Comparison of ENCODE assay signal across 9 cellular contexts in the genomic region with DNA sequence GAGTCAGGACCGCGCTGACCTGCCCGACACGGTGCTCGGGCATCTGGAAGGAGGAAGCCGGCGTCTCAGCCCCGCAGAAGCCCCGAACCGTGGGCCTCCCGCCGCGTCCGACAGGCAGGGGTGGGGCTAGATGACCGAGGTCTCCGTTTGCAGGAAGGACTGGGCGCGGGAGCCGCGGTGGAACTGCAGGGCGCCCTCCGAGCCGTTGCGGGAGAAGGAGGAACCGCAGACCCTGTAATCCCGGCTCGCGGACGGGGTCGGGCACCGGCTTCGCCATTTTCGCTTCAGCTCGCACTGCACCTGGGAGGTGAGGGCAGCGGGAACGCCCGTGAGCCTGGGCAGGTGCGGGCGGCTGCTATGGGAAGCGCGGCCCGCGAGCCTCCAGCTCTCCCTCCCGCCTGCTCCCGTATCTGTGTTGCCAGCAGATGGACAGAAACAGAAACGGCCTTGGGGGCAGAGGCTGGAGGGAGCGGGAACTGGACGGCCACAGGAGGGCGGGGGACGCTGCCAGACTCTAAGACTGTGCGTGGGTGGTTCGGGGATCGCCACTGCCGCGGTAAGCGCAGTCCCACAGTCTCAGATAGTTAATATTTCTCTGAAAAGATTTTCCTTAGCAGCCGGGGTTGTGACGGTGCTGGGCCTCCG.
DNase-seq lines count a peak whose midpoint lies in the region; ATAC-seq, FAIRE-seq and TF ChIP-seq lines count a peak whose summit lies in the region.
"Had no signal": no experiment of that assay in that cellular context is flagged by ENCODE, and none has a peak within 500 bp of the region (broad histone marks: within the 10 kb centered on the region; RNA-seq: fewer than 3 reads in every experiment).

No MANE protein-coding gene starts in this region.

- peak overlapping the region; percentile 37 for H3K4me2 ChIP-seq in keratinocyte (ENCODE audit: control insufficient read depth, extremely low read depth, insufficient read depth, low read depth, low read length)

- no peak for FAIRE-seq in keratinocyte (lab: Jason Lieb, UNC)

- H2AFZ ChIP-seq in keratinocyte (ENCODE audit: control insufficient read depth, low read length), result peak overlapping the region; percentile 22

- intact Hi-C loops in breast epithelium (cut with DNase I; ENCODE audit: low total_unique reads), result no loop called here

- no peaks in the 10 kb centered on the region for H3K4me1 ChIP-seq in breast epithelium
- peaks cover 4% of the 10 kb centered on the region for H3K4me1 ChIP-seq in keratinocyte (ENCODE audit: control insufficient read depth, extremely low read depth, insufficient read depth, low read length)

- no peaks in the 10 kb centered on the region for H3K79me2 ChIP-seq in keratinocyte (ENCODE audit: control insufficient read depth, insufficient read depth, low read length)

- no peaks in the 10 kb centered on the region for H3K9me3 ChIP-seq in breast epithelium
- H3K9me3 ChIP-seq in keratinocyte (ENCODE audit: control insufficient read depth, low read depth, low read length), result no peaks in the 10 kb centered on the region

- DNase-seq in NCI-H748 (lab: John Stamatoyannopoulos, UW; ENCODE audit: unreplicated experiment) (peak; percentile 49), NCI-H748 treated with DMSO at 0.1 percent for 48 hours (lab: John Stamatoyannopoulos, UW) (no peak), NCI-H526 treated with DMSO at 0.1 percent for 48 hours (lab: John Stamatoyannopoulos, UW) (peak; percentile 70), breast epithelium (ENCODE audit: low spot score in 2 of 2) (peak; percentile 40 to 61), keratinocyte (ENCODE audit: low read depth, low spot score) (no peak)
- peak; percentile 32 for DNase-seq in stimulated activated CD8-positive, alpha-beta memory T cell treated with anti-CD3 and anti-CD28 coated beads, Interleukin-4, amount 100 ng/mL, for 48 hours

- ATAC-seq in GM19397 (IDR thresholded peaks at IDR 0.05; ENCODE audit: unreplicated experiment) (no peak), GM21360 (IDR thresholded peaks at IDR 0.05; ENCODE audit: unreplicated experiment) (no peak)

- no peak overlapping the region for H3K9ac ChIP-seq in keratinocyte (ENCODE audit: control insufficient read depth, extremely low read depth, insufficient read depth, low read length)

- no peaks in the 10 kb centered on the region for H3K9me1 ChIP-seq in keratinocyte (ENCODE audit: control insufficient read depth, extremely low read depth, insufficient read depth, low read length)

- dilution Hi-C loops in keratinocyte (cut with MboI; ENCODE audit: extremely low pct_ligation_motif_present, low sequenced_read_pairs), result no loop called here

- H3K27ac ChIP-seq in breast epithelium, result peak overlapping the region; percentile 69 to 83
- H3K27ac ChIP-seq in keratinocyte (ENCODE audit: control insufficient read depth, insufficient read depth, low read length), result no peak overlapping the region
- H3K27ac ChIP-seq: SK-N-MC had no signal

- H4K20me1 ChIP-seq in keratinocyte (ENCODE audit: control insufficient read depth, extremely low read depth, insufficient read depth, low read length), result no peaks in the 10 kb centered on the region

- peak overlapping the region; percentile 44 to 87 (median 61) for H3K4me3 ChIP-seq in breast epithelium
- H3K4me3 ChIP-seq in keratinocyte (ENCODE audit: control insufficient read depth in 2 of 3, extremely low read depth in 1 of 3, insufficient read depth in 2 of 3, low read depth in 1 of 3, low read length in 3 of 3), result peak overlapping the region in 2 of 3 experiments; percentile 14 to 42
- H3K4me3 ChIP-seq: SK-N-MC had no signal

- H3K27me3 ChIP-seq in breast epithelium (no peaks in the 10 kb centered on the region), keratinocyte (ENCODE audit: control insufficient read depth, extremely low read depth, insufficient read depth, low read length) (no peaks in the 10 kb centered on the region)

- TF ChIP-seq POLR2A in breast epithelium (IDR thresholded peaks at IDR 0.05), result no peak

- peak in 2 of 3 donors; percentile 28 to 50 for TF ChIP-seq CTCF in breast epithelium (IDR thresholded peaks at IDR 0.05)
- TF ChIP-seq CTCF in keratinocyte (optimal IDR thresholded peaks at IDR 0.05 in 1 of 3, IDR thresholded peaks at IDR 0.05 in 1 of 3, conservative IDR thresholded peaks at IDR 0.05 in 1 of 3; ENCODE audit: extremely low read depth in 1 of 3, insufficient read depth in 2 of 3, low read length in 3 of 3), result peak in 1 of 3 experiments; percentile 4

- H3K36me3 ChIP-seq in breast epithelium (no peaks in the 10 kb centered on the region), keratinocyte (ENCODE audit: control insufficient read depth in 2 of 2, extremely low read depth in 1 of 2, insufficient read depth in 2 of 2, low read length in 2 of 2) (no peaks in the 10 kb centered on the region)

Comparison
In these comparisons a context has a peak if more than half of its experiments do, and no peak if none do; other contexts are left out.
1. DNase-seq: peak in NCI-H748 (single experiment), NCI-H526 treated with DMSO at 0.1 percent for 48 hours (single experiment), breast epithelium (2 of 2) and stimulated activated CD8-positive, alpha-beta memory T cell treated with anti-CD3 and anti-CD28 coated beads, Interleukin-4, amount 100 ng/mL, for 48 hours (single experiment); none in NCI-H748 treated with DMSO at 0.1 percent for 48 hours (single experiment) and keratinocyte (single experiment).